8 cellular contexts compared by ENCODE assay signal in genomic region chr12:40446385-40446784, GRCh38.
DNase-seq lines count a peak whose midpoint lies in the region; ATAC-seq, FAIRE-seq and TF ChIP-seq lines count a peak whose summit lies in the region.

No MANE protein-coding gene starts in this region.

- intact Hi-C loops in sciatic nerve (cut with DNase I) = no loop called here

- ATAC-seq in sciatic nerve = no peak

- no peaks in the 10 kb centered on the region for H3K4me1 Mint-ChIP-seq in astrocyte (ENCODE audit: low read depth, unreplicated experiment)

- no peaks in the 10 kb centered on the region for H3K9me3 Mint-ChIP-seq in astrocyte (ENCODE audit: unreplicated experiment)

- no peak for FAIRE-seq in astrocyte (lab: Jason Lieb, UNC)

- H3K36me3 ChIP-seq in astrocyte (ENCODE audit: insufficient read depth, low read length) (no peaks in the 10 kb centered on the region), parathyroid adenoma (ENCODE audit: control insufficient read depth, insufficient read depth, low read length) (no peaks in the 10 kb centered on the region)
- H3K36me3 ChIP-seq in effector memory CD4-positive, alpha-beta T cell (ENCODE audit: control insufficient read depth, insufficient read depth, low read length) = no peaks in the 10 kb centered on the region

- H3K9me3 ChIP-seq in astrocyte (ENCODE audit: insufficient read depth, low read depth, low read length) (no peaks in the 10 kb centered on the region), parathyroid adenoma (ENCODE audit: control insufficient read depth, low read length) (no peaks in the 10 kb centered on the region)
- no peaks in the 10 kb centered on the region for H3K9me3 ChIP-seq in effector memory CD4-positive, alpha-beta T cell (ENCODE audit: control insufficient read depth, low read length)

- peak; percentile 37 for TF ChIP-seq CTCF in HL-60 (IDR thresholded peaks at IDR 0.05; ENCODE audit: insufficient read depth, low read length)
- peak; percentile 20 for TF ChIP-seq CTCF in astrocyte (IDR thresholded peaks at IDR 0.05; ENCODE audit: insufficient read depth, low read depth, low read length)
- peak; percentile 9 for TF ChIP-seq CTCF in parathyroid adenoma (IDR thresholded peaks at IDR 0.05)

- no peak overlapping the region for H3K9ac ChIP-seq in astrocyte (ENCODE audit: low read length)
- H3K9ac ChIP-seq in parathyroid adenoma = no peak overlapping the region

- H3K27ac ChIP-seq in HL-60 (replicated peaks) = no peak overlapping the region
- no peak overlapping the region for H3K27ac ChIP-seq in astrocyte (ENCODE audit: low read depth, low read length)
- no peak overlapping the region for H3K27ac ChIP-seq in parathyroid adenoma
- H3K27ac ChIP-seq in effector memory CD4-positive, alpha-beta T cell (ENCODE audit: insufficient read depth, low read length, poor library complexity, severe bottlenecking) = no peak overlapping the region

- H3K4me3 ChIP-seq in HL-60 (replicated peaks; ENCODE audit: insufficient read depth, low read length) (no peak overlapping the region), astrocyte (ENCODE audit: insufficient read depth, low read depth, low read length) (no peak overlapping the region), parathyroid adenoma (ENCODE audit: low read depth, low read length) (no peak overlapping the region)
- no peak overlapping the region for H3K4me3 ChIP-seq in effector memory CD4-positive, alpha-beta T cell (ENCODE audit: insufficient read depth, low read depth, low read length, poor library complexity, severe bottlenecking)

- H2AFZ ChIP-seq in astrocyte (ENCODE audit: low read depth, low read length) (no peak overlapping the region), parathyroid adenoma (no peak overlapping the region)

- H3K4me3 Mint-ChIP-seq in astrocyte (ENCODE audit: unreplicated experiment) = no peak overlapping the region

- H3K4me2 ChIP-seq in astrocyte (ENCODE audit: low read length) (no peak overlapping the region), parathyroid adenoma (ENCODE audit: low read length) (no peak overlapping the region)

- no peaks in the 10 kb centered on the region for H3K27me3 Mint-ChIP-seq in astrocyte (ENCODE audit: low read depth, unreplicated experiment)

- H3K4me1 ChIP-seq in astrocyte (ENCODE audit: insufficient read depth, low read length) (no peaks in the 10 kb centered on the region), parathyroid adenoma (no peaks in the 10 kb centered on the region)
- H3K4me1 ChIP-seq in effector memory CD4-positive, alpha-beta T cell (ENCODE audit: control insufficient read depth, insufficient read depth, low read length, poor library complexity, severe bottlenecking) = no peaks in the 10 kb centered on the region

- no peak overlapping the region for H3K27ac Mint-ChIP-seq in astrocyte (ENCODE audit: unreplicated experiment)

- peak; percentile 8 for DNase-seq in SIG-M5 treated with dmso at 0.1 percent for 504 hours (lab: John Stamatoyannopoulos, UW; ENCODE audit: unreplicated experiment)
- DNase-seq in SIG-M5 (lab: John Stamatoyannopoulos, UW) = no peak
- DNase-seq in HL-60 (ENCODE audit: low read depth in 1 of 2, low spot score in 1 of 2) = peak; percentile 8 to 26
- DNase-seq in astrocyte (ENCODE audit: low read depth) = no peak
- no peak for DNase-seq in cerebellar cortex (ENCODE audit: low spot score)
- no peak for DNase-seq in effector memory CD4-positive, alpha-beta T cell
- no peak for DNase-seq in sciatic nerve (ENCODE audit: low spot score)

- no peaks in the 10 kb centered on the region for H3K36me3 Mint-ChIP-seq in astrocyte (ENCODE audit: low read depth, unreplicated experiment)

- peaks cover 3% of the 10 kb centered on the region for H3K27me3 ChIP-seq in HL-60 (ENCODE audit: insufficient read depth, poor library complexity, severe bottlenecking)
- no peaks in the 10 kb centered on the region for H3K27me3 ChIP-seq in astrocyte (ENCODE audit: insufficient read depth, low read length)
- H3K27me3 ChIP-seq in parathyroid adenoma (ENCODE audit: control insufficient read depth, insufficient read depth, low read length) = no peaks in the 10 kb centered on the region
- no peaks in the 10 kb centered on the region for H3K27me3 ChIP-seq in effector memory CD4-positive, alpha-beta T cell (replicated peaks; ENCODE audit: control insufficient read depth, insufficient read depth, low read length, poor library complexity, severe bottlenecking)

- H3K79me2 ChIP-seq in astrocyte (ENCODE audit: insufficient read depth, low read length) (no peaks in the 10 kb centered on the region), parathyroid adenoma (no peaks in the 10 kb centered on the region)

- no peaks in the 10 kb centered on the region for H4K20me1 ChIP-seq in astrocyte (ENCODE audit: insufficient read depth, low read length)

Comparison
In these comparisons a context has a peak if more than half of its experiments do, and no peak if none do; other contexts are left out.
1. DNase-seq: peak in SIG-M5 treated with dmso at 0.1 percent for 504 hours (single experiment) and HL-60 (2 of 2); none in SIG-M5 (single experiment), astrocyte (single experiment), cerebellar cortex (single experiment), effector memory CD4-positive, alpha-beta T cell (0 of 3) and sciatic nerve (single experiment).
2. Peak in every context shown above with its lines, with median percentiles within 50 percentile points of each other: CTCF ChIP-seq.